34 cellular contexts compared by ENCODE assay signal in the genomic region with DNA sequence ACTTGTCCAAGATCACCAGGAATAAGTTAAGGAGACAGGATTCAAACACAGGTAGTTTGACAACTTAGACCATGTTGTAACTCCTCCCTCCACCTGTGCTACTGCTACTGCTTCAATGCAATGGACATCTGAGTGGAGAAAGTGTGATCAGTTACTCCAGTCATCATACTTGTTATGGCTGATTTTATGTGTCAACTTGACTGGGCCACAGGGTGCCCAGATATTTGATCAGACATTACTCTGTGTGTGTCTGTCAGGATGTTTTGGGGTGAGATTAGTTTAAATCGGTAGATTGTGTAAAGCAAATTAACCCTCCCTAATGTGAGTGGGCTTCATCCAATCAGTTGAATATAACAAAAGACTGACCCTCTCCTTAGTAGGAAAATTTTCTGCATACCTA.
"Had no signal": no experiment of that assay in that cellular context is flagged by ENCODE, and none has a peak within 500 bp of the region (broad histone marks: within the 10 kb centered on the region; RNA-seq: fewer than 3 reads in every experiment).

No MANE protein-coding gene starts in this region.

- H3K9me3 ChIP-seq: MG63 had no signal

- DNase-seq: Karpas-422, Kasumi-1, MG63, MM.1S, MV-4-11, NCI-H1048, NCI-H1092, NCI-H1092 treated with DMSO at 0.1 percent for 48 hours, NCI-H1105, NCI-H1105 treated with DMSO at 0.1 percent for 48 hours, NCI-H1417, NCI-H1417 treated with DMSO at 0.1 percent for 48 hours, NCI-H1436, NCI-H1436 treated with DMSO at 0.1 percent for 48 hours, NCI-H146, NCI-H1694, NCI-H1694 treated with DMSO at 0.1 percent for 48 hours, NCI-H187, NCI-H1930, NCI-H2029, NCI-H2029 treated with DMSO at 0.1 percent for 48 hours, NCI-H2081, NCI-H2081 treated with DMSO at 0.1 percent for 48 hours, NCI-H2107, NCI-H2171, NCI-H2171 treated with DMSO at 0.1 percent for 48 hours, NCI-H226, NCI-H345, NCI-H446, NCI-H446 treated with DMSO at 0.1 percent for 48 hours, NCI-H510A, NCI-H510A treated with DMSO at 0.1 percent for 48 hours, NCI-H524, NCI-H524 treated with DMSO at 0.1 percent for 48 hours had no signal

- H3K36me3 ChIP-seq: MG63 had no signal

- H3K27me3 ChIP-seq: MG63 had no signal

- H3K4me3 ChIP-seq: MG63 had no signal
